In the genomic region with DNA sequence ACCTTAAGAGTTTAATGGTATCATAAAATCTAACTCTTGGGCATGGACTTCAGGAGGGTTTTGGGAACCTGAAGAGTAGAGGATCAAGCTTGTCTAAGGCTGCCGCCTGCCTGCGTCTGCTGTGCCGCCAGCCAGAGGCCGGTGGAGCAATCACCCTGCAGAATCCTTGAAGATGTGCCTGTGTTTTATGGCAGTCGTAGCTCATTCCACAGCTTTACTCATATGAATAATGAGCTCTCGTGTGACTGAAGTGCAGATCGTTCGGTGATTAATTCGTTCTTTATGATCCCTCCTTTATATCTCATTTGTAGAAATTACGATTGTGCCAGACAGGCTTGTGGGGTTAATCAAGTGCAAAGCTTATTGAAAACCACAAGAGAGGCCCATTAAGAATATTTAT, we compare ENCODE assay signal across 15 cellular contexts.
DNase-seq lines count a peak whose midpoint lies in the region; ATAC-seq and TF ChIP-seq lines count a peak whose summit lies in the region.
"Had no signal": no experiment of that assay in that cellular context is flagged by ENCODE, and none has a peak within 500 bp of the region (broad histone marks: within the 10 kb centered on the region; RNA-seq: fewer than 3 reads in every experiment).

No MANE protein-coding gene starts in this region.

- H2AFZ ChIP-seq in neuronal stem cell (ENCODE audit: low read length): no peak overlapping the region
- H2AFZ ChIP-seq: GM23248 had no signal

- H2BK120ac ChIP-seq in neuronal stem cell (ENCODE audit: low read depth, low read length): no peak overlapping the region

- H3K18ac ChIP-seq in neuronal stem cell (ENCODE audit: low read length): peak overlapping the region; percentile 32

- H3K27me3 ChIP-seq in neuronal stem cell (ENCODE audit: control insufficient read depth in 3 of 3, insufficient read depth in 3 of 3, low read depth in 1 of 3, low read length in 3 of 3): no peaks in the 10 kb centered on the region

- no peak overlapping the region for H2BK15ac ChIP-seq in neuronal stem cell (ENCODE audit: low read length)

- H2AK5ac ChIP-seq in neuronal stem cell (ENCODE audit: low read depth, low read length): no peak overlapping the region

- H3K9me3 ChIP-seq in neuronal stem cell (replicated peaks in 1 of 2; ENCODE audit: control insufficient read depth in 2 of 2, insufficient read depth in 1 of 2, low read depth in 1 of 2, low read length in 2 of 2): no peaks in the 10 kb centered on the region
- H3K9me3 ChIP-seq: A549 had no signal

- H3K4me2 ChIP-seq in neuronal stem cell (ENCODE audit: insufficient read depth, low read length, poor library complexity, severe bottlenecking): no peak overlapping the region
- H3K4me2 ChIP-seq: A549 had no signal

- H3K79me1 ChIP-seq in neuronal stem cell (ENCODE audit: low read depth, low read length): no peaks in the 10 kb centered on the region

- no peak for TF ChIP-seq CTCF in AG10803 (conservative IDR thresholded peaks at IDR 0.05; ENCODE audit: low read length)

- H4K8ac ChIP-seq in neuronal stem cell (ENCODE audit: low read depth, low read length): no peak overlapping the region

- no peak overlapping the region for H3K23ac ChIP-seq in neuronal stem cell (ENCODE audit: low read depth, low read length, poor library complexity)

- H3K27ac ChIP-seq in neuronal stem cell (replicated peaks; ENCODE audit: low read length): no peak overlapping the region
- H3K27ac ChIP-seq: A549, GM23248 had no signal

- peaks cover 4 to 6% of the 10 kb centered on the region in 2 donors for H3K36me3 ChIP-seq in neuronal stem cell (replicated peaks in 1 of 2; ENCODE audit: control insufficient read depth in 2 of 2, insufficient read depth in 2 of 2, low read length in 2 of 2)

- H4K91ac ChIP-seq in neuronal stem cell (ENCODE audit: low read depth, low read length, poor library complexity): no peak overlapping the region

- no peak overlapping the region for H2BK12ac ChIP-seq in neuronal stem cell (ENCODE audit: low read length)

- H3K4me3 ChIP-seq in AG10803 (ENCODE audit: low read length): no peak overlapping the region
- no peak overlapping the region for H3K4me3 ChIP-seq in neuronal stem cell (ENCODE audit: low read length in 2 of 2)
- H3K4me3 ChIP-seq: A549, GM23248 had no signal

- H2BK5ac ChIP-seq in neuronal stem cell (ENCODE audit: low read length): no peak overlapping the region

- peak; percentile 14 for DNase-seq in AG10803 (ENCODE audit: low read depth)
- DNase-seq in DMS79 (lab: John Stamatoyannopoulos, UW): peak; percentile 39
- peak; percentile 23 for DNase-seq in amniotic epithelial cell (ENCODE audit: low read depth)
- DNase-seq in neuronal stem cell (ENCODE audit: low spot score): no peak
- DNase-seq in NCI-H2081 (lab: John Stamatoyannopoulos, UW): no peak
- DNase-seq in NCI-H2171 treated with DMSO at 0.1 percent for 48 hours (lab: John Stamatoyannopoulos, UW): no peak
- no peak for DNase-seq in activated effector memory CD4-positive, alpha-beta T cell treated with Interleukin-2 at 50 U/mL for 16 hours
- DNase-seq: CD8-positive, alpha-beta T cell; COR-L47; DMS153; GF-D8; IMR-90 had no signal

- ATAC-seq in GM19397 (IDR thresholded peaks at IDR 0.05; ENCODE audit: unreplicated experiment): no peak
- ATAC-seq: CD8-positive, alpha-beta T cell had no signal

- no peak overlapping the region for H3K14ac ChIP-seq in neuronal stem cell (ENCODE audit: low read length)

- no peaks in the 10 kb centered on the region for H3K4me1 ChIP-seq in neuronal stem cell (ENCODE audit: control insufficient read depth in 2 of 2, insufficient read depth in 1 of 2, low read depth in 1 of 2, low read length in 2 of 2)
- H3K4me1 ChIP-seq: A549 had no signal

- H3K4ac ChIP-seq in neuronal stem cell (ENCODE audit: low read length): no peak overlapping the region

- no CpG with 5 or more reads among the region's 10 CpGs for WGBS in neuronal stem cell (ENCODE audit: extremely low coverage in 2 of 2, insufficient read length in 2 of 2, insufficient replicate concordance in 1 of 2), 2 donors

- H3K9ac ChIP-seq in neuronal stem cell (ENCODE audit: low read depth, low read length, poor library complexity): no peak overlapping the region
- H3K9ac ChIP-seq: GM23248 had no signal

Comparison
In these comparisons a context has a peak if more than half of its experiments do, and no peak if none do; other contexts are left out.
1. DNase-seq: peak in AG10803 (single experiment), DMS79 (single experiment) and amniotic epithelial cell (single experiment); none in neuronal stem cell (single experiment), NCI-H2081 (0 of 2), NCI-H2171 treated with DMSO at 0.1 percent for 48 hours (single experiment) and activated effector memory CD4-positive, alpha-beta T cell treated with Interleukin-2 at 50 U/mL for 16 hours (single experiment).